In the genomic region with DNA sequence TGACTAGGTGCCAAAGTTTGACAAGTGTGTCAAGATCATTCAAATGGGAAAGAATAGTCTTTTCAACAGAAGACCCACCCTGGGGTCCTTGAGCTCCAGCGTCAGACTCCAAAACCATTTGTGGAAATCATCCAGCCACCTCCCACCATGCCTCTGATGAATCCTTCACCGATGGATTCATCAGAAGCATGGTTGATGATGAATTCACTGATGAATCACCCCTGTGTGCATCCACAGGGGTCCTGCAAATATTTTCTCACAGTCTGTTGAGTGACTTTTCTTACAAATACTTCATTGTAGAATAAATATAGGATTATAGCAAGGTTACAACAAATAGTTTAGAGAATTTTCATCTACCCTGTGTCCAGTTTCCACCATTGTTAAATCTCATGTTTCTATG, we compare ENCODE assay signal across 18 cellular contexts. TPM values are rescaled to one million over a fixed set of nuclear protein-coding genes. Genes with fewer than 3 reads are reported as not detected.
"Had no signal": no experiment of that assay in that cellular context is flagged by ENCODE, and none has a peak within 500 bp of the region (broad histone marks: within the 10 kb centered on the region; RNA-seq: fewer than 3 reads in every experiment).

No MANE protein-coding gene starts in this region.

- H3K27me3 ChIP-seq: neural progenitor cell, ovary, thyroid gland had no signal

- DNase-seq: activated CD4-positive, alpha-beta T cell treated with anti-CD3 and anti-CD28 coated beads, Interleukin-2, amount 10 ng/mL, durations not matched to agents 7 days and 5 days; activated naive CD4-positive, alpha-beta T cell; activated naive CD8-positive, alpha-beta T cell treated with anti-CD3 and anti-CD28 coated beads, Interleukin-2, amount 10 ng/mL, durations not matched to agents 7 days and 5 days; dorsolateral prefrontal cortex; endodermal cell; erythroblast; islet precursor cell; left ventricle myocardium inferior; naive B cell; ovary; thyroid gland had no signal

- H3K9me3 Mint-ChIP-seq: activated CD4-positive, alpha-beta T cell treated with anti-CD3 and anti-CD28 coated beads, Interleukin-2, amount 10 ng/mL, durations not matched to agents 7 days and 5 days; activated naive CD8-positive, alpha-beta T cell treated with anti-CD3 and anti-CD28 coated beads, Interleukin-2, amount 10 ng/mL, durations not matched to agents 7 days and 5 days; endodermal cell; neural progenitor cell; stimulated activated memory B cell treated with anti-CD40 and anti-IgM and Interleukin-4, amounts not matched to agents 10 μg/mL and 1 μg/mL and 100 μg/mL, for 72 hours had no signal

- H3K27ac Mint-ChIP-seq: activated CD4-positive, alpha-beta T cell treated with anti-CD3 and anti-CD28 coated beads, Interleukin-2, amount 10 ng/mL, durations not matched to agents 7 days and 5 days; activated naive CD8-positive, alpha-beta T cell treated with anti-CD3 and anti-CD28 coated beads, Interleukin-2, amount 10 ng/mL, durations not matched to agents 7 days and 5 days; endodermal cell; naive B cell; neural progenitor cell; stimulated activated memory B cell treated with anti-CD40 and anti-IgM and Interleukin-4, amounts not matched to agents 10 μg/mL and 1 μg/mL and 100 μg/mL, for 72 hours had no signal

- ATAC-seq: stimulated activated memory B cell treated with anti-CD40 and anti-IgM and Interleukin-4, amounts not matched to agents 10 μg/mL and 1 μg/mL and 100 μg/mL, for 72 hours had no signal

- H3K27ac ChIP-seq: dorsolateral prefrontal cortex, left ventricle myocardium inferior, neural progenitor cell, ovary, thyroid gland had no signal

- H3K4me3 ChIP-seq: dorsolateral prefrontal cortex, left ventricle myocardium inferior, neural progenitor cell, ovary, thyroid gland had no signal

- H3K4me1 Mint-ChIP-seq: activated CD4-positive, alpha-beta T cell treated with anti-CD3 and anti-CD28 coated beads, Interleukin-2, amount 10 ng/mL, durations not matched to agents 7 days and 5 days; activated naive CD8-positive, alpha-beta T cell treated with anti-CD3 and anti-CD28 coated beads, Interleukin-2, amount 10 ng/mL, durations not matched to agents 7 days and 5 days; endodermal cell; neural progenitor cell; stimulated activated memory B cell treated with anti-CD40 and anti-IgM and Interleukin-4, amounts not matched to agents 10 μg/mL and 1 μg/mL and 100 μg/mL, for 72 hours had no signal

- H2AFZ ChIP-seq: neural progenitor cell had no signal

- H3K4me2 ChIP-seq: neural progenitor cell had no signal

- H3K36me3 Mint-ChIP-seq: activated naive CD8-positive, alpha-beta T cell treated with anti-CD3 and anti-CD28 coated beads, Interleukin-2, amount 10 ng/mL, durations not matched to agents 7 days and 5 days; naive B cell; neural progenitor cell; stimulated activated memory B cell treated with anti-CD40 and anti-IgM and Interleukin-4, amounts not matched to agents 10 μg/mL and 1 μg/mL and 100 μg/mL, for 72 hours had no signal

- FAIRE-seq: bronchial epithelial cell, urothelium cell line had no signal

- H3K36me3 ChIP-seq: left ventricle myocardium inferior, neural progenitor cell, ovary, thyroid gland had no signal

- H3K4me1 ChIP-seq: left ventricle myocardium inferior, neural progenitor cell, thyroid gland had no signal

- H3K9ac ChIP-seq: neural progenitor cell had no signal

- H3K4me3 Mint-ChIP-seq: activated CD4-positive, alpha-beta T cell treated with anti-CD3 and anti-CD28 coated beads, Interleukin-2, amount 10 ng/mL, durations not matched to agents 7 days and 5 days; activated naive CD8-positive, alpha-beta T cell treated with anti-CD3 and anti-CD28 coated beads, Interleukin-2, amount 10 ng/mL, durations not matched to agents 7 days and 5 days; endodermal cell; naive B cell; neural progenitor cell; stimulated activated memory B cell treated with anti-CD40 and anti-IgM and Interleukin-4, amounts not matched to agents 10 μg/mL and 1 μg/mL and 100 μg/mL, for 72 hours had no signal

- H3K9me3 ChIP-seq: left ventricle myocardium inferior, ovary, thyroid gland had no signal

RNA-seq across cellular contexts. Expression of a gene that starts 4.3 kb away (rescaled TPM):
- total RNA-seq: activated CD4-positive, alpha-beta T cell treated with anti-CD3 and anti-CD28 coated beads, Interleukin-2, amount 10 ng/mL, durations not matched to agents 7 days and 5 days; activated CD8-positive, alpha-beta memory T cell treated with anti-CD3 and anti-CD28 coated beads for 36 hours; activated naive CD8-positive, alpha-beta T cell treated with anti-CD3 and anti-CD28 coated beads, Interleukin-2, amount 10 ng/mL, durations not matched to agents 7 days and 5 days; dorsolateral prefrontal cortex; endodermal cell; left ventricle myocardium inferior; mononuclear cell; pulmonary artery endothelial cell; thyroid gland had no signal
- polyA plus RNA-seq: ovary had no signal

RNA-seq across cellular contexts. Expression of a gene that starts 5.7 kb away (rescaled TPM):
- total RNA-seq: activated CD4-positive, alpha-beta T cell treated with anti-CD3 and anti-CD28 coated beads, Interleukin-2, amount 10 ng/mL, durations not matched to agents 7 days and 5 days; activated CD8-positive, alpha-beta memory T cell treated with anti-CD3 and anti-CD28 coated beads for 36 hours; activated naive CD8-positive, alpha-beta T cell treated with anti-CD3 and anti-CD28 coated beads, Interleukin-2, amount 10 ng/mL, durations not matched to agents 7 days and 5 days; dorsolateral prefrontal cortex; endodermal cell; left ventricle myocardium inferior; mononuclear cell; ovary; pulmonary artery endothelial cell; thyroid gland had no signal
- polyA plus RNA-seq: ovary had no signal

RNA-seq across cellular contexts. Expression of a gene that starts 16.6 kb away (rescaled TPM):
- total RNA-seq: activated CD4-positive, alpha-beta T cell treated with anti-CD3 and anti-CD28 coated beads, Interleukin-2, amount 10 ng/mL, durations not matched to agents 7 days and 5 days; activated CD8-positive, alpha-beta memory T cell treated with anti-CD3 and anti-CD28 coated beads for 36 hours; activated naive CD8-positive, alpha-beta T cell treated with anti-CD3 and anti-CD28 coated beads, Interleukin-2, amount 10 ng/mL, durations not matched to agents 7 days and 5 days; dorsolateral prefrontal cortex; endodermal cell; left ventricle myocardium inferior; mononuclear cell; ovary; pulmonary artery endothelial cell had no signal
- polyA plus RNA-seq: ovary had no signal

RNA-seq across cellular contexts. Expression of a gene that starts 36.7 kb away (rescaled TPM):
- total RNA-seq: activated CD4-positive, alpha-beta T cell treated with anti-CD3 and anti-CD28 coated beads, Interleukin-2, amount 10 ng/mL, durations not matched to agents 7 days and 5 days; activated CD8-positive, alpha-beta memory T cell treated with anti-CD3 and anti-CD28 coated beads for 36 hours; activated naive CD8-positive, alpha-beta T cell treated with anti-CD3 and anti-CD28 coated beads, Interleukin-2, amount 10 ng/mL, durations not matched to agents 7 days and 5 days; endodermal cell; left ventricle myocardium inferior; mononuclear cell; ovary; pulmonary artery endothelial cell had no signal
- polyA plus RNA-seq: ovary had no signal

RNA-seq across cellular contexts. Expression of a gene that starts 39.8 kb away (rescaled TPM):
- total RNA-seq: activated CD4-positive, alpha-beta T cell treated with anti-CD3 and anti-CD28 coated beads, Interleukin-2, amount 10 ng/mL, durations not matched to agents 7 days and 5 days; activated CD8-positive, alpha-beta memory T cell treated with anti-CD3 and anti-CD28 coated beads for 36 hours; activated naive CD8-positive, alpha-beta T cell treated with anti-CD3 and anti-CD28 coated beads, Interleukin-2, amount 10 ng/mL, durations not matched to agents 7 days and 5 days; bronchial epithelial cell; dorsolateral prefrontal cortex; left ventricle myocardium inferior; mononuclear cell; ovary; pulmonary artery endothelial cell had no signal
- polyA plus RNA-seq: ovary had no signal
